ENCODE assay signal across 26 cellular contexts in genomic region chr6:118100763-118101162, GRCh38.
A peak's percentile ranks its signal among the peaks of the same experiment; 100 is the strongest.
DNase-seq lines count a peak whose midpoint lies in the region; ATAC-seq and TF ChIP-seq lines count a peak whose summit lies in the region.
"Had no signal": no experiment of that assay in that cellular context is flagged by ENCODE, and none has a peak within 500 bp of the region (broad histone marks: within the 10 kb centered on the region; RNA-seq: fewer than 3 reads in every experiment).

No MANE protein-coding gene starts in this region.

- H3K9me3 ChIP-seq in HAP-1 (no peaks in the 10 kb centered on the region), smooth muscle cell (replicated peaks; ENCODE audit: low read depth) (no peaks in the 10 kb centered on the region), esophagus muscularis mucosa (no peaks in the 10 kb centered on the region)
- H3K9me3 ChIP-seq: adrenal gland, right lobe of liver, vagina had no signal

- H3K79me2 ChIP-seq in smooth muscle cell (ENCODE audit: low read depth), result no peaks in the 10 kb centered on the region

- in situ Hi-C loops in HAP-1 (cut with MboI; ENCODE audit: low sequenced_read_pairs), result no loop called here
- in situ Hi-C loops in astrocyte of the cerebellum (cut with HindIII; ENCODE audit: low sequenced_read_pairs), result no loop called here

- intact Hi-C loops in esophagus muscularis mucosa (cut with DNase I), result no loop called here

- no peak overlapping the region for H2AFZ ChIP-seq in smooth muscle cell (ENCODE audit: low read depth)

- H3F3A ChIP-seq in smooth muscle cell (ENCODE audit: low read depth), result no peaks in the 10 kb centered on the region

- H3K36me3 ChIP-seq in HAP-1 (replicated peaks) (no peaks in the 10 kb centered on the region), smooth muscle cell (ENCODE audit: low read depth) (no peaks in the 10 kb centered on the region), esophagus muscularis mucosa (no peaks in the 10 kb centered on the region)
- H3K36me3 ChIP-seq: adrenal gland, right lobe of liver, vagina had no signal

- no peak overlapping the region for H3K4me2 ChIP-seq in smooth muscle cell

- no peak overlapping the region for H3K4me3 ChIP-seq in HAP-1
- no peak overlapping the region for H3K4me3 ChIP-seq in astrocyte of the cerebellum (ENCODE audit: low read depth, low read length)
- no peak overlapping the region for H3K4me3 ChIP-seq in smooth muscle cell
- no peak overlapping the region for H3K4me3 ChIP-seq in esophagus muscularis mucosa
- H3K4me3 ChIP-seq: adrenal gland, right lobe of liver, vagina had no signal

- 28% methylated on average over 1 of the region's 1 CpG for WGBS in smooth muscle cell (ENCODE audit: low lambda C conversion rate)
- 38% methylated on average over 1 of the region's 1 CpG for WGBS in esophagus muscularis mucosa

- peak; percentile 15 to 34 for DNase-seq in HAP-1 (ENCODE audit: low spot score in 2 of 2)
- DNase-seq in astrocyte of the cerebellum (ENCODE audit: low read depth), result peak; percentile 9
- DNase-seq in kidney tubule cell (ENCODE audit: low spot score), result peak; percentile 97
- no peak for DNase-seq in smooth muscle cell (lab: John Stamatoyannopoulos, UW; ENCODE audit: unreplicated experiment)
- DNase-seq in central memory CD4-positive, alpha-beta T cell, result no peak
- DNase-seq in omental fat pad (ENCODE audit: low spot score), result no peak
- DNase-seq in esophagus muscularis mucosa (ENCODE audit: extremely low spot score), result no peak
- DNase-seq: activated CD4-positive, alpha-beta T cell treated with anti-CD3 and anti-CD28 coated beads, Interleukin-2, amount 10 ng/mL, durations not matched to agents 24 days and 14 days; activated naive CD4-positive, alpha-beta T cell treated with Interleukin-2 at 50 U/mL for 16 hours; activated T-cell treated with anti-CD3 and anti-CD28 coated beads, Interleukin-2, amount 50 U/mL, for 48 hours; adrenal gland; CD4-positive, CD25-positive, alpha-beta regulatory T cell; GF-D8; glutamatergic neuron; Kasumi-1; mesenchymal stem cell; naive B cell; NCI-H1092; NCI-H187; NCI-H526; posterior cingulate gyrus; right lobe of liver; stimulated activated CD4-positive, alpha-beta T cell treated with anti-CD3 and anti-CD28 coated beads, Interleukin-15, amount 100 ng/mL, for 24 hours had no signal

- ATAC-seq in omental fat pad (ENCODE audit: low FRiP score), result no peak
- ATAC-seq: HepG2, right lobe of liver had no signal

- TF ChIP-seq CTCF in astrocyte of the cerebellum (IDR thresholded peaks at IDR 0.05; ENCODE audit: low read depth, low read length, missing control alignments) (no peak), smooth muscle cell (IDR thresholded peaks at IDR 0.05; ENCODE audit: borderline replicate concordance, insufficient read depth, poor library complexity, severe bottlenecking) (no peak), omental fat pad (IDR thresholded peaks at IDR 0.05) (no peak), esophagus muscularis mucosa (IDR thresholded peaks at IDR 0.05) (no peak)

- no peaks in the 10 kb centered on the region for H4K20me1 ChIP-seq in smooth muscle cell (ENCODE audit: low read depth)

- no peak for TF ChIP-seq EP300 in esophagus muscularis mucosa (IDR thresholded peaks at IDR 0.05)

- peaks cover 17% of the 10 kb centered on the region for H3K4me1 ChIP-seq in HAP-1
- no peaks in the 10 kb centered on the region for H3K4me1 ChIP-seq in smooth muscle cell (ENCODE audit: low read depth)
- peaks cover 0 to 10% (median 2%) of the 10 kb centered on the region in 4 donors for H3K4me1 ChIP-seq in esophagus muscularis mucosa
- H3K4me1 ChIP-seq: right lobe of liver, vagina had no signal

- H3K9ac ChIP-seq in smooth muscle cell (ENCODE audit: low read depth), result no peak overlapping the region

- H3K27me3 ChIP-seq in HAP-1 (ENCODE audit: low read depth), result no peaks in the 10 kb centered on the region
- no peaks in the 10 kb centered on the region for H3K27me3 ChIP-seq in smooth muscle cell (ENCODE audit: low read depth)
- H3K27me3 ChIP-seq in esophagus muscularis mucosa, result no peaks in the 10 kb centered on the region
- H3K27me3 ChIP-seq: adrenal gland, right lobe of liver, vagina had no signal

- no peak for TF ChIP-seq POLR2A in esophagus muscularis mucosa (IDR thresholded peaks at IDR 0.05; ENCODE audit: low read depth)

- H3K27ac ChIP-seq in smooth muscle cell (ENCODE audit: low read depth), result peak overlapping the region; percentile 9
- H3K27ac ChIP-seq in esophagus muscularis mucosa (replicated peaks in 1 of 4), result no peak overlapping the region
- H3K27ac ChIP-seq: right lobe of liver, vagina, VCaP had no signal

Comparison
In these comparisons a context has a peak if more than half of its experiments do, and no peak if none do; other contexts are left out.
1. DNase-seq: peak in HAP-1 (2 of 2), astrocyte of the cerebellum (single experiment) and kidney tubule cell (single experiment); none in smooth muscle cell (single experiment), central memory CD4-positive, alpha-beta T cell (single experiment), omental fat pad (single experiment) and esophagus muscularis mucosa (single experiment).